9 cellular contexts compared by ENCODE assay signal in the genomic region with DNA sequence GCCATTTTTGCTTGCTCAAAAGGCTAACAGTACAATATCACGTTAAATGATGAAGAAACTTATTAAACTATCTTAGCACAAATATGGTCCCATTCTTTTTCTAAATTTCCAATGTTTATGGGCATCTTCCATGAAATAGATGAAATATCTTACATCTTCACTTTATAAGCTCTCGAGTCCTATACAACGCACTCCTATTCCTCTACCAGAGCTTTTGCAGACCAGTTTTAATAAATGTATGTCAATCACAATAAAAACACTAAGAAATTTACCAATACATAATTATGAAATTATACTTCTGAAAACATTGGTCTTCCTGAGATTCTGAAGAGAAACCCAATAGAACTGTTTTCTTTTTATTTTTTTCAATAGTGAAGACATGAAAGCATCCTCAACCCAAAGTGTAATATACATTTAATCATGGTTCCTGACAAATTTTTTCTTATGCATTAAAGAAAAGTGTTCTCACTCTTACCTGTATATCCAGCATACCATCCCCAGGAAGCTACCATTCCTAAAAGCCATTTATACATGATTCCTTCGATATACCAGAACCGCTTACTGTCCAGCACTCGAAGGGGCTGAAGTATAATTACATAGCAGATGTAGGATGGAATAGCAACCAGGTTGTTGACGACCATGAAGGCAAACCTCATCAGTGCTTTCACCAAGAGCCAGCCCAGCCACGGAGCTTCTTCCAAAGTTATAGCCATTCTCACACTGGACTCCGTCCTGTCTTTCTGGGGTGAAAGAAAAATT. TPM values are rescaled to one million over a fixed set of nuclear protein-coding genes. Genes with fewer than 3 reads are reported as not detected.
DNase-seq lines count a peak whose midpoint lies in the region; ATAC-seq, FAIRE-seq and TF ChIP-seq lines count a peak whose summit lies in the region.
"Had no signal": no experiment of that assay in that cellular context is flagged by ENCODE, and none has a peak within 500 bp of the region (broad histone marks: within the 10 kb centered on the region; RNA-seq: fewer than 3 reads in every experiment).

No MANE protein-coding gene starts in this region.

- H3K9ac ChIP-seq in HepG2 (ENCODE audit: insufficient read depth, low read depth, low read length) = 0 out of 2 replicates have a peak overlapping the region, but pooled peaks have one; percentile 17

- H3K4me2 ChIP-seq in HepG2 (ENCODE audit: low read depth, low read length) = peak overlapping the region; percentile 97

- H3K4me1 ChIP-seq in HepG2 (ENCODE audit: insufficient read depth, low read length) = peaks cover 31% of the 10 kb centered on the region
- peaks cover 10 to 16% of the 10 kb centered on the region in 2 donors for H3K4me1 ChIP-seq in thoracic aorta (ENCODE audit: control insufficient read depth in 1 of 2, low read depth in 2 of 2)

- no peak for ATAC-seq in activated T-cell treated with anti-CD3 and anti-CD28 coated beads, Interleukin-2, amount 50 U/mL, for 4 hours
- ATAC-seq in activated naive CD8-positive, alpha-beta T cell treated with anti-CD3 and anti-CD28 coated beads, Interleukin-2, amount 10 ng/mL, durations not matched to agents 7 days and 5 days (ENCODE audit: low read depth) = no peak
- ATAC-seq in HepG2 (peak; percentile 4), thoracic aorta (ENCODE audit: insufficient number of reproducible peaks, low FRiP score, low read depth) (no peak)

- no peaks in the 10 kb centered on the region for H3K27me3 Mint-ChIP-seq in activated T-cell treated with anti-CD3 and anti-CD28 coated beads, Interleukin-2, amount 50 U/mL, for 4 hours (ENCODE audit: low read depth)
- no peaks in the 10 kb centered on the region for H3K27me3 Mint-ChIP-seq in activated naive CD8-positive, alpha-beta T cell treated with anti-CD3 and anti-CD28 coated beads, Interleukin-2, amount 10 ng/mL, durations not matched to agents 7 days and 5 days

- WGBS in HepG2 (ENCODE audit: low lambda C conversion rate) = 62% methylated on average over 9 of the region's 9 CpGs

- no peak for FAIRE-seq in HepG2 (lab: Jason Lieb, UNC)

- intact Hi-C loops in HepG2 (cut with micrococcal nuclease; ENCODE audit: unreplicated experiment) = loop anchor here (1.0 to 2.0 kb wide), 2 partner anchors 40 to 130 kb away; no protein-coding TSS in a partner anchor

- 0 out of 2 replicates have a peak, but pooled peaks cover 6% of the 10 kb centered on the region for H4K20me1 ChIP-seq in HepG2 (ENCODE audit: insufficient read depth, low read length)

- no peak for TF ChIP-seq EP300 in HepG2 (IDR thresholded peaks at IDR 0.05; ENCODE audit: low read depth in 2 of 2, low read length in 2 of 2)
- no peak for TF ChIP-seq EP300 in HepG2 (CRISPR knock-in tag; IDR thresholded peaks at IDR 0.05; ENCODE audit: borderline replicate concordance)

- H3K36me3 ChIP-seq in HepG2 (replicated peaks in 1 of 2; ENCODE audit: control insufficient read depth in 1 of 2, insufficient read depth in 2 of 2, low read length in 2 of 2) (peaks cover 0 to 14% of the 10 kb centered on the region in 2 experiments; a peak in 1 of 5 replicates), thoracic aorta (no peaks in the 10 kb centered on the region)

- H3K4me3 ChIP-seq in HepG2 (replicated peaks in 1 of 3; ENCODE audit: insufficient read depth in 1 of 3, low read depth in 2 of 3, low read length in 3 of 3) (peak overlapping the region; percentile 81 to 95 (median 82)), thoracic aorta (peak overlapping the region; percentile 90)

- no peak overlapping the region for H3K27ac Mint-ChIP-seq in activated naive CD8-positive, alpha-beta T cell treated with anti-CD3 and anti-CD28 coated beads, Interleukin-2, amount 10 ng/mL, durations not matched to agents 7 days and 5 days

- H3K9me3 ChIP-seq in HepG2 (ENCODE audit: low read length) (no peaks in the 10 kb centered on the region), thoracic aorta (no peaks in the 10 kb centered on the region)

- CTCF ChIA-PET in HepG2 (lab: Yijun Ruan, JAX; ENCODE audit: low intra/inter-chr PET ratio, low total read pairs) = no interaction called here
- CTCF ChIA-PET in HEK293T (lab: Yijun Ruan, JAX) = interaction anchor here (0.7 to 1.6 kb wide), 6 partner anchors 12 to 206 kb away, joined by 3 to 7 read pairs (median 4); no protein-coding TSS in a partner anchor

- H3K9me3 Mint-ChIP-seq in activated T-cell treated with anti-CD3 and anti-CD28 coated beads, Interleukin-2, amount 50 U/mL, for 4 hours = no peaks in the 10 kb centered on the region
- no peaks in the 10 kb centered on the region for H3K9me3 Mint-ChIP-seq in activated naive CD8-positive, alpha-beta T cell treated with anti-CD3 and anti-CD28 coated beads, Interleukin-2, amount 10 ng/mL, durations not matched to agents 7 days and 5 days

- TF ChIP-seq POLR2A in HepG2 (IDR thresholded peaks at IDR 0.05; ENCODE audit: insufficient read depth in 1 of 2, low read depth in 2 of 2, low read length in 2 of 2) = no peak

- POLR2A ChIA-PET in activated naive CD8-positive, alpha-beta T cell treated with anti-CD3 and anti-CD28 coated beads, Interleukin-2, amount 10 ng/mL, durations not matched to agents 7 days and 5 days (lab: Charles Lee) = interaction anchor here (0.7 to 2.4 kb wide), 3 partner anchors 90 to 199 kb away, joined by 3 to 10 read pairs (median 4); no protein-coding TSS in a partner anchor
- POLR2A ChIA-PET in HepG2 (lab: Yijun Ruan, JAX) (interaction anchor here (0.6 to 1.4 kb wide), 8 partner anchors 14 to 207 kb away, joined by 3 to 5 read pairs (median 4); a partner anchor contains a TSS), HEK293T (lab: Yijun Ruan, JAX) (interaction anchor here (0.7 to 1.4 kb wide), 3 partner anchors 11 to 207 kb away, joined by 3 to 4 read pairs (median 4); a partner anchor contains a TSS)

- H3K27me3 ChIP-seq in HepG2 (ENCODE audit: control insufficient read depth in 1 of 2, insufficient read depth in 2 of 2, low read length in 2 of 2) (no peaks in the 10 kb centered on the region), thoracic aorta (replicated peaks; ENCODE audit: insufficient read depth) (no peaks in the 10 kb centered on the region)

- H3K4me1 Mint-ChIP-seq in activated T-cell treated with anti-CD3 and anti-CD28 coated beads, Interleukin-2, amount 50 U/mL, for 4 hours (ENCODE audit: low read depth) = peaks cover 53% of the 10 kb centered on the region
- peaks cover 51% of the 10 kb centered on the region for H3K4me1 Mint-ChIP-seq in activated naive CD8-positive, alpha-beta T cell treated with anti-CD3 and anti-CD28 coated beads, Interleukin-2, amount 10 ng/mL, durations not matched to agents 7 days and 5 days

- peaks cover 6% of the 10 kb centered on the region for H3K36me3 Mint-ChIP-seq in activated T-cell treated with anti-CD3 and anti-CD28 coated beads, Interleukin-2, amount 50 U/mL, for 4 hours (ENCODE audit: insufficient read depth)
- H3K36me3 Mint-ChIP-seq in activated naive CD8-positive, alpha-beta T cell treated with anti-CD3 and anti-CD28 coated beads, Interleukin-2, amount 10 ng/mL, durations not matched to agents 7 days and 5 days = peaks cover 14% of the 10 kb centered on the region

- no peak for DNase-seq in activated T-cell treated with anti-CD3 and anti-CD28 coated beads, Interleukin-2, amount 50 U/mL, for 4 hours
- DNase-seq in activated T-cell treated with anti-CD3 and anti-CD28 coated beads for 4 hours (no peak), HepG2 (ENCODE audit: low spot score) (peak; percentile 5), thoracic aorta (ENCODE audit: low spot score) (no peak), ureter (ENCODE audit: low spot score) (no peak), HEK293T (ENCODE audit: extremely low spot score) (no peak)
- no peak for DNase-seq in activated naive CD8-positive, alpha-beta T cell treated with anti-CD3 and anti-CD28 coated beads, Interleukin-2, amount 10 ng/mL, durations not matched to agents 7 days and 5 days
- DNase-seq in NK-92 treated with Interleukin-12 subunit alpha and Interleukin-12 subunit beta, amount 100 ng/mL, for 24 hours (lab: John Stamatoyannopoulos, UW) = no peak
- DNase-seq: NCI-H187 had no signal

- H3K4me3 Mint-ChIP-seq in activated T-cell treated with anti-CD3 and anti-CD28 coated beads, Interleukin-2, amount 50 U/mL, for 4 hours = peak overlapping the region; percentile 88
- H3K4me3 Mint-ChIP-seq in activated naive CD8-positive, alpha-beta T cell treated with anti-CD3 and anti-CD28 coated beads, Interleukin-2, amount 10 ng/mL, durations not matched to agents 7 days and 5 days = peak overlapping the region; percentile 89

- TF ChIP-seq RAD21 in HepG2 (CRISPR knock-in tag; IDR thresholded peaks at IDR 0.05) = no peak

- TF ChIP-seq CTCF in HepG2 (CRISPR knock-in tag; IDR thresholded peaks at IDR 0.05) = no peak
- no peak for TF ChIP-seq CTCF in thoracic aorta (IDR thresholded peaks at IDR 0.05)

- in situ Hi-C loops in HepG2 (cut with HindIII; ENCODE audit: extremely low pct_ligation_motif_present, low pct_unique_long_range_greater_than_20kb) = loop anchor here (10.0 kb wide), 1 partner anchor 116 kb away; no protein-coding TSS in a partner anchor

- H3K79me2 ChIP-seq in HepG2 (ENCODE audit: insufficient read depth, low read length) = peaks cover 29% of the 10 kb centered on the region

- TSS peak; percentile 45 for BruUV-seq in HepG2 (replicated peaks; lab: Mats Ljungman, UMichigan)

- H3K27ac ChIP-seq in HepG2 (ENCODE audit: extremely low read length, insufficient read depth, low read length) (peak overlapping the region; percentile 74), thoracic aorta (peak overlapping the region in 1 of 2 donors; percentile 27)

- H2AFZ ChIP-seq in HepG2 (ENCODE audit: low read length) = no peak overlapping the region

RNA-seq across cellular contexts. Expression of a gene that starts 1.8 kb away (rescaled TPM):
- total RNA-seq in activated T-cell treated with anti-CD3 and anti-CD28 coated beads, Interleukin-2, amount 50 U/mL, for 4 hours = 10 to 100 TPM; 31.7 to 46.9 (median 36.0) TPM
- 10 to 100 TPM; 45.5 to 47.4 TPM for total RNA-seq in activated naive CD8-positive, alpha-beta T cell treated with anti-CD3 and anti-CD28 coated beads, Interleukin-2, amount 10 ng/mL, durations not matched to agents 7 days and 5 days
- total RNA-seq in HepG2 (2016; rRNA removed; fragmentation: Illumina TruSeq; extraction: Trizol) = 48.3 and 51.0 TPM in 2 replicates
- total RNA-seq in HepG2 (2016; cell fraction: cytosol; rRNA removed; fragmentation: Illumina TruSeq; extraction: Trizol; ENCODE audit: low read depth) = 19.6 and 21.6 TPM in 2 replicates
- total RNA-seq in HepG2 (2016; cell fraction: insoluble cytoplasmic fraction; rRNA removed; fragmentation: Illumina TruSeq; extraction: Trizol) = 47.1 and 49.5 TPM in 2 replicates
- total RNA-seq in HepG2 (2016; cell fraction: membrane; rRNA removed; fragmentation: Illumina TruSeq; extraction: Trizol) = 45.9 and 50.5 TPM in 2 replicates
- total RNA-seq in HepG2 (2016; cell fraction: nucleus; rRNA removed; fragmentation: Illumina TruSeq; extraction: Trizol) = 43.8 and 48.5 TPM in 2 replicates
- polyA plus RNA-seq in HepG2 (2011; rRNA removed) = 11.7 and 12.1 TPM in 2 replicates
- polyA plus RNA-seq in HepG2 (2011; cell fraction: cytosol; rRNA removed) = 7.8 and 9.8 TPM in 2 replicates
- polyA plus RNA-seq in HepG2 (2011; cell fraction: nucleus; rRNA removed) = 6.5 and 10.8 TPM in 2 replicates
- 12.6 and 14.0 TPM in 2 replicates for polyA plus RNA-seq in HepG2 (2012)
- polyA plus RNA-seq in HepG2 (2016; cell fraction: cytosol; fragmentation: Illumina TruSeq; extraction: Trizol; ENCODE audit: low read depth) = 5.8 and 6.0 TPM in 2 replicates
- polyA plus RNA-seq in HepG2 (2016; cell fraction: insoluble cytoplasmic fraction; fragmentation: Illumina TruSeq; extraction: Trizol; ENCODE audit: low read depth) = 29.0 and 32.3 TPM in 2 replicates
- polyA plus RNA-seq in HepG2 (2016; cell fraction: membrane; fragmentation: Illumina TruSeq; extraction: Trizol; ENCODE audit: low read depth) = 17.2 and 17.5 TPM in 2 replicates
- polyA plus RNA-seq in HepG2 (2016; cell fraction: nucleus; fragmentation: Illumina TruSeq; extraction: Trizol; ENCODE audit: insufficient read depth, low read depth) = 35.8 and 40.8 TPM in 2 replicates
- 12.2 and 16.2 TPM in 2 replicates for polyA minus RNA-seq in HepG2 (2011; rRNA and poly(A)+ RNA removed; ENCODE audit: low replicate concordance)
- polyA minus RNA-seq in HepG2 (2011; cell fraction: cytosol; rRNA and poly(A)+ RNA removed) = 31.7 and 37.7 TPM in 2 replicates
- polyA minus RNA-seq in HepG2 (2011; cell fraction: nucleus; rRNA and poly(A)+ RNA removed) = 32.2 and 34.1 TPM in 2 replicates
- 10 to 100 TPM; 32.5 to 48.0 TPM for total RNA-seq in thoracic aorta
- 54.8 TPM for total RNA-seq in ureter
